In the genomic region with DNA sequence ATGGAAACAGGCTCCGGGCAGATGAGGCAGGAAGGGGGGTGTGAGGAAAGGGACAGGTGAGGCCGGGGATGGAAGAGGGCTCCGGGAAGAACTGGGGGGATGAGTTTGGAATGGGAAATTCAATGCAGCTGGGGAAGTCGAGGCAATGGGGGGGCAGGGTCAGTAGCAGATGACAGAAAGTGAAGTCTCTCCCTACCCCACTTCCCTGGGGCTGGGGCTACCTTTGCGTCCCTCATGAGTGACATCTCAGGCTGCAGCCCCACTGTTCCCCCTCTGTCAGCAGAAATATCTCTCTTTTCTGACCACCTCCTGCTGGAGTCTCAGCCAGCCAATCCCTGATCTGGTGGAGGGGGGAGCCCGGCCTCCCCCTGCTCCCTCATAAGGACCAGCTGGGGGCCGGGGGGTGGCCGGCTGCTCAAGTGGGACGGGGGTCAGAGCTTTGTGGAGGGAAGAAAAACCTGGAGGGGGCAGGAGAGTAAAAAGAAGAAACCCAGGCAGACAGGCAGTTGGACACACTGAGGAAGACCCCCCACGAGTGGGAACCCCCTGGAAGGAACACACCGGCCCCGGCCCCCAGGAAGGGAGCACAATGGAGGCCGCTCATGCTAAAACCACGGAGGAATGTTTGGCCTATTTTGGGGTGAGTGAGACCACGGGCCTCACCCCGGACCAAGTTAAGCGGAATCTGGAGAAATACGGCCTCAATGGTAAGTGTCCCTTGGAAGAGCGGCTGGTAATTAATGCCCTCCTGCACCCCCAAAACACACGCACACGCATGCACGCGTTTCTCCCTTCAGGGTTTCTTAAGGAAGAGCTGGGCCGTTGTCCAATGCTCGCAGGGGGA, we compare ENCODE assay signal across 9 cellular contexts. TPM values are rescaled to one million over a fixed set of nuclear protein-coding genes. Genes with fewer than 3 reads are reported as not detected.
DNase-seq lines count a peak whose midpoint lies in the region; FAIRE-seq and TF ChIP-seq lines count a peak whose summit lies in the region.
"Had no signal": no experiment of that assay in that cellular context is flagged by ENCODE, and none has a peak within 500 bp of the region (broad histone marks: within the 10 kb centered on the region; RNA-seq: fewer than 3 reads in every experiment).

A gene (plus strand): TSS at position 406 of the 844 bp plus-strand sequence. CDS start 184 bp downstream, at position 590.

- H3K79me2 ChIP-seq in SU-DHL-6 (ENCODE audit: insufficient read depth, low read length) = peaks cover 4% of the 10 kb centered on the region; the same call in 1 of the 2 replicates

- no peak for DNase-seq in GM12864 (ENCODE audit: low read depth)
- DNase-seq in foreskin fibroblast = no peak
- DNase-seq in retinal pigment epithelial cell (ENCODE audit: low read depth) = no peak
- DNase-seq in NCI-H1436 (lab: John Stamatoyannopoulos, UW) = no peak
- DNase-seq in small intestine = no peak
- DNase-seq in germinal center (ENCODE audit: low spot score) = no peak
- no peak for DNase-seq in kidney glomerular epithelial cell (lab: John Stamatoyannopoulos, UW)
- DNase-seq: nucleus accumbens had no signal

- H3K4me3 ChIP-seq in GM12864 (ENCODE audit: low read depth, low read length) (peak within 1 kb of the TSS; percentile 69), SU-DHL-6 (ENCODE audit: insufficient read depth, low read length, poor library complexity, severe bottlenecking) (peak within 1 kb of the TSS; percentile 65), foreskin fibroblast (ENCODE audit: low read depth in 1 of 2, low read length in 2 of 2) (peak within 1 kb of the TSS; percentile 75 to 79), retinal pigment epithelial cell (ENCODE audit: low read length) (peak within 1 kb of the TSS; percentile 68), small intestine (ENCODE audit: low read depth in 1 of 2, low read length in 2 of 2) (peak within 1 kb of the TSS in 1 of 2 donors; percentile 59)

- no peaks in the 10 kb centered on the region for H3K36me3 ChIP-seq in SU-DHL-6 (ENCODE audit: low read length)
- H3K36me3 ChIP-seq in small intestine (ENCODE audit: control insufficient read depth in 2 of 2, insufficient read depth in 2 of 2, low read length in 2 of 2) = peaks cover 0 to 4% of the 10 kb centered on the region in 2 donors

- no peaks in the 10 kb centered on the region for H3F3A ChIP-seq in SU-DHL-6 (ENCODE audit: insufficient read depth)

- TF ChIP-seq CTCF in GM12864 (IDR thresholded peaks at IDR 0.05; ENCODE audit: low read depth, low read length, missing control alignments) (no peak), SU-DHL-6 (IDR thresholded peaks at IDR 0.05; ENCODE audit: insufficient read depth, low read length, poor library complexity, severe bottlenecking) (no peak), foreskin fibroblast (IDR thresholded peaks at IDR 0.05; ENCODE audit: low read depth, low read length) (no peak), retinal pigment epithelial cell (conservative IDR thresholded peaks at IDR 0.05; ENCODE audit: low read depth, low read length) (no peak)

- H4K20me1 ChIP-seq in SU-DHL-6 (ENCODE audit: low read depth, low read length) = no peaks in the 10 kb centered on the region

- peak within 1 kb of the TSS; percentile 84 for H2AFZ ChIP-seq in SU-DHL-6 (ENCODE audit: low read depth, low read length, severe bottlenecking)

- peak within 1 kb of the TSS; percentile 84 for H3K4me2 ChIP-seq in SU-DHL-6 (ENCODE audit: low read depth, low read length, poor library complexity, severe bottlenecking)

- H3K9ac ChIP-seq in SU-DHL-6 (ENCODE audit: low read length) = peak within 1 kb of the TSS; percentile 82

- H3K9me3 ChIP-seq in SU-DHL-6 (ENCODE audit: insufficient read depth, low read length) = peaks cover 4% of the 10 kb centered on the region; the same call in 1 of the 2 replicates
- no peaks in the 10 kb centered on the region for H3K9me3 ChIP-seq in small intestine (ENCODE audit: control insufficient read depth, low read depth)

- no peaks in the 10 kb centered on the region for H3K27me3 ChIP-seq in SU-DHL-6 (ENCODE audit: low read length)
- H3K27me3 ChIP-seq in small intestine (ENCODE audit: control insufficient read depth in 2 of 2, insufficient read depth in 2 of 2, low read length in 2 of 2) = no peaks in the 10 kb centered on the region

- H3K4me1 ChIP-seq in small intestine (ENCODE audit: control insufficient read depth in 2 of 2, insufficient read depth in 1 of 2, low read depth in 1 of 2, low read length in 1 of 2) = peaks cover 5 to 8% of the 10 kb centered on the region in 2 donors

- WGBS in small intestine, 3 donors = 67 to 78% (median 75%) methylated on average over 25 of the region's 25 CpGs

- no peak for FAIRE-seq in small intestine (lab: Jason Lieb, UNC)

- H3K27ac ChIP-seq in SU-DHL-6 (ENCODE audit: low read depth, low read length) = no peak within 1 kb of the TSS; the same call in 1 of the 2 replicates
- H3K27ac ChIP-seq in small intestine (ENCODE audit: low read depth in 1 of 2, low read length in 1 of 2) = no peak within 1 kb of the TSS

- no peaks in the 10 kb centered on the region for H3K9me2 ChIP-seq in SU-DHL-6 (replicated peaks; ENCODE audit: insufficient read depth, low read length)

RNA-seq across cellular contexts. Expression of the gene that starts here (rescaled TPM):
- polyA plus RNA-seq in small intestine = 1 to 10 TPM in 2 of 3 donors, under 1 TPM in 1; 0.90 to 3.8 (median 2.2) TPM
